In the genomic region with DNA sequence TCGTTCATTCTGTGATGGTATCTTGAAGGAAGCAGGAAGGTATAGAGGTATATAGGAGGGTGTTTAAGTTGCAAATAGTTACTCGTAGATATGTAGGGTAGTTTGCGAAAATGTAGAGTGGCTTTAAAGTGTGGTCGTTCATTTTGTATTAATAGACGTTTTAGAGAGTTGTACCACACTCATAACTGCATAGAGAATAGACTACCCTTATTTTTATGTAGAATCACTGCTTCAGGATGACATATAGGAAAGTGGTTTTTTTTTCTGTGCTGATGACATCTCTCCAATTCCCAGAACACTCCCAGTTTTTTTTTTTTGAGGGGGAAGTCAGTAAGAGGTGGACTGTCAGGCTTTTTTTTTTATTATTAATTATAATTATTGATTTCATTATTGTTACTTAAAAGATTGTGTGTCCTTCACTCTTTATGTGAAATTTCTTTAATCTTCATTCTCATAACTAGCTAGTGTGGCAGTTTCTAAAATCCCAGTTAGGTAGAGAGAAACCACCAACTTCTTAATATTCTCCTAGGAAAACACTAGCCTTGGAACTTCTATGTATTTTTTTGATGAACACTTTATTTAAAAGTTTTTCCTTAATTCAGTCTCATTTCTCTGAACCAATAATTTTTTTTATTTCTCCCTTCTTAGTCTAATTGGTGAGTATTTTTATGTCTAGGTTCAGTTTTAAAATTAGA, we compare ENCODE assay signal across 8 cellular contexts. TPM values are rescaled to one million over a fixed set of nuclear protein-coding genes. Genes with fewer than 3 reads are reported as not detected.
DNase-seq lines count a peak whose midpoint lies in the region; ATAC-seq and TF ChIP-seq lines count a peak whose summit lies in the region.

No MANE protein-coding gene starts in this region.

- POLR2A ChIA-PET in A673 (lab: Charles Lee; ENCODE audit: low non-redundant PET): no interaction called here

- intact Hi-C loops in A673 (cut with micrococcal nuclease; ENCODE audit: unreplicated experiment): no loop called here

- BruUV-seq in A673 (replicated peaks; lab: Mats Ljungman, UMichigan): TSS peak; percentile 37

- peak overlapping the region; percentile 98 for H3K27ac ChIP-seq in A673 (ENCODE audit: low read depth, low read length, poor library complexity, severe bottlenecking)
- peak overlapping the region; percentile 99 for H3K27ac ChIP-seq in HL-60 (replicated peaks)
- peak overlapping the region; percentile 96 for H3K27ac ChIP-seq in caudate nucleus (ENCODE audit: low read depth, low read length)
- peak overlapping the region; percentile 98 to 100 for H3K27ac ChIP-seq in mucosa of rectum (ENCODE audit: low read depth in 2 of 2, low read length in 2 of 2)

- ATAC-seq in GM21576 (IDR thresholded peaks at IDR 0.05; ENCODE audit: unreplicated experiment): no peak
- ATAC-seq in HG03280 (IDR thresholded peaks at IDR 0.05; ENCODE audit: unreplicated experiment): no peak

- DNase-seq in A673 (ENCODE audit: low spot score) (no peak), HL-60 (ENCODE audit: low read depth in 1 of 2, low spot score in 1 of 2) (no peak), caudate nucleus (lab: John Stamatoyannopoulos, UW) (no peak), NCI-H446 treated with DMSO at 0.1 percent for 48 hours (lab: John Stamatoyannopoulos, UW) (no peak), NCI-H446 (lab: John Stamatoyannopoulos, UW) (no peak)

- no peaks in the 10 kb centered on the region for H3K36me3 ChIP-seq in A673 (ENCODE audit: insufficient read depth, low read length, poor library complexity, severe bottlenecking)
- H3K36me3 ChIP-seq in mucosa of rectum (ENCODE audit: control insufficient read depth in 2 of 2, insufficient read depth in 2 of 2, low read length in 2 of 2): no peaks in the 10 kb centered on the region

- H3K4me1 ChIP-seq in A673 (ENCODE audit: insufficient read depth, low read length, poor library complexity, severe bottlenecking) (peaks cover 48% of the 10 kb centered on the region), mucosa of rectum (ENCODE audit: control insufficient read depth in 2 of 2, insufficient read depth in 2 of 2, low read length in 2 of 2) (peaks cover 21 to 45% of the 10 kb centered on the region in 2 donors)

- H3K9ac ChIP-seq in mucosa of rectum (ENCODE audit: low read depth in 1 of 2, low read length in 2 of 2): peak overlapping the region; percentile 97 to 98

- no peaks in the 10 kb centered on the region for H3K9me3 ChIP-seq in A673 (ENCODE audit: low read depth, low read length, poor library complexity, severe bottlenecking)
- H3K9me3 ChIP-seq in mucosa of rectum (ENCODE audit: control insufficient read depth in 2 of 2, low read length in 2 of 2): no peaks in the 10 kb centered on the region

- TF ChIP-seq CTCF in A673 (conservative IDR thresholded peaks at IDR 0.05; ENCODE audit: low read depth, low read length) (no peak), HL-60 (IDR thresholded peaks at IDR 0.05; ENCODE audit: insufficient read depth, low read length) (no peak)

- H3K27me3 ChIP-seq in A673 (replicated peaks; ENCODE audit: insufficient read depth, low read depth, low read length, poor library complexity) (no peaks in the 10 kb centered on the region), HL-60 (ENCODE audit: insufficient read depth, poor library complexity, severe bottlenecking) (no peaks in the 10 kb centered on the region), mucosa of rectum (ENCODE audit: control insufficient read depth in 2 of 2, insufficient read depth in 2 of 2, low read length in 2 of 2) (no peaks in the 10 kb centered on the region)

- CTCF ChIA-PET in A673 (lab: Charles Lee): no interaction called here

- H3K4me3 ChIP-seq in A673 (ENCODE audit: low read depth, low read length, poor library complexity, severe bottlenecking) (peak overlapping the region; percentile 95), HL-60 (replicated peaks; ENCODE audit: insufficient read depth, low read length) (peak overlapping the region; percentile 72), mucosa of rectum (ENCODE audit: low read length in 2 of 2) (peak overlapping the region; percentile 96 to 100)

RNA-seq across cellular contexts. Expression of a gene that starts 1.5 kb away (rescaled TPM):
- total RNA-seq in A673 (2021): 282 and 340 TPM in 2 replicates
